ENCODE assay signal across 1 cellular context in genomic region chr17:1004769-1005295, GRCh38.
TF ChIP-seq lines count a peak whose summit lies in the region.

No MANE protein-coding gene starts in this region.

TF ChIP-seq in K562, 482 proteins besides CTCF, POLR2A, EP300 and RAD21:
- TF ChIP-seq ZNF707 (CRISPR knock-in tag; conservative IDR thresholded peaks at IDR 0.05): no peak
- TF ChIP-seq TCF3 (CRISPR knock-in tag; IDR thresholded peaks at IDR 0.05): peak; percentile 35
- TF ChIP-seq CBX1 (IDR thresholded peaks at IDR 0.05; ENCODE audit: low read depth): no peak
- TF ChIP-seq, protein P1, sequence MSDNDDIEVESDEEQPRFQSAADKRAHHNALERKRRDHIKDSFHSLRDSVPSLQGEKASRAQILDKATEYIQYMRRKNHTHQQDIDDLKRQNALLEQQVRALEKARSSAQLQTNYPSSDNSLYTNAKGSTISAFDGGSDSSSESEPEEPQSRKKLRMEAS (CRISPR knock-in tag; IDR thresholded peaks at IDR 0.05): peak; percentile 38; the same call in 1 of the 2 replicates
- no peak for TF ChIP-seq NUFIP1 (IDR thresholded peaks at IDR 0.05; ENCODE audit: partially characterized antibody)
- TF ChIP-seq CBFA2T3 (IDR thresholded peaks at IDR 0.05): peak; percentile 39; the same call in 1 of the 2 replicates
- TF ChIP-seq KLF16 (IDR thresholded peaks at IDR 0.05): 0 out of 2 replicates have a peak, but pooled peaks have one; percentile 11
